15 cellular contexts compared by ENCODE assay signal in genomic region chr1:216532399-216532798, GRCh38.
DNase-seq lines count a peak whose midpoint lies in the region; ATAC-seq and TF ChIP-seq lines count a peak whose summit lies in the region.
"Had no signal": no experiment of that assay in that cellular context is flagged by ENCODE, and none has a peak within 500 bp of the region (broad histone marks: within the 10 kb centered on the region; RNA-seq: fewer than 3 reads in every experiment).

No MANE protein-coding gene starts in this region.

- DNase-seq in BE2C (no peak), NCI-H1417 (lab: John Stamatoyannopoulos, UW) (peak in 2 of 3 experiments; percentile 68 to 95), NCI-H2107 treated with DMSO at 0.1 percent for 48 hours (lab: John Stamatoyannopoulos, UW; ENCODE audit: unreplicated experiment) (peak; percentile 33), osteoblast (ENCODE audit: insufficient read length, low spot score, missing footprints) (no peak), breast epithelium (ENCODE audit: low spot score in 2 of 2) (no peak)
- DNase-seq in activated CD8-positive, alpha-beta T cell treated with anti-CD3 and anti-CD28 coated beads for 36 hours, result no peak
- DNase-seq: DMS 273 treated with DMSO at 0.1 percent for 48 hours, GDM1, PC-3, SW 1271 had no signal

- ATAC-seq in activated CD8-positive, alpha-beta T cell treated with anti-CD3 and anti-CD28 coated beads for 36 hours, result no peak
- ATAC-seq in SK-N-SH treated with all-trans-retinoic acid at 6 μM for 48 hours, result no peak
- ATAC-seq: GM12878 had no signal

- no peak overlapping the region for H2AFZ ChIP-seq in osteoblast (ENCODE audit: low read length)

- intact Hi-C loops in breast epithelium (cut with DNase I; ENCODE audit: low total_unique reads), result no loop called here
- intact Hi-C loops in activated CD8-positive, alpha-beta T cell treated with anti-CD3 and anti-CD28 coated beads for 36 hours (cut with micrococcal nuclease), result no loop called here

- no peaks in the 10 kb centered on the region for H3K27me3 ChIP-seq in BE2C
- no peaks in the 10 kb centered on the region for H3K27me3 ChIP-seq in osteoblast (ENCODE audit: insufficient read depth, low read length)
- no peaks in the 10 kb centered on the region for H3K27me3 ChIP-seq in breast epithelium

- no peaks in the 10 kb centered on the region for H3K36me3 Mint-ChIP-seq in activated CD8-positive, alpha-beta T cell treated with anti-CD3 and anti-CD28 coated beads for 36 hours (ENCODE audit: low read depth)

- H3K4me3 Mint-ChIP-seq in activated CD8-positive, alpha-beta T cell treated with anti-CD3 and anti-CD28 coated beads for 36 hours, result no peak overlapping the region

- H3K4me2 ChIP-seq in osteoblast (ENCODE audit: insufficient read depth, low read length), result peak overlapping the region; percentile 77

- peaks cover 39% of the 10 kb centered on the region for H3K4me1 ChIP-seq in BE2C
- no peaks in the 10 kb centered on the region for H3K4me1 ChIP-seq in osteoblast (ENCODE audit: insufficient read depth, low read length)
- no peaks in the 10 kb centered on the region for H3K4me1 ChIP-seq in breast epithelium
- H3K4me1 ChIP-seq: A549, SJSA1 had no signal

- H3K36me3 ChIP-seq in BE2C (peaks cover 7% of the 10 kb centered on the region), osteoblast (ENCODE audit: insufficient read depth, low read length) (no peaks in the 10 kb centered on the region), breast epithelium (no peaks in the 10 kb centered on the region)
- H3K36me3 ChIP-seq: SJSA1 had no signal

- POLR2A ChIA-PET in activated CD8-positive, alpha-beta T cell treated with anti-CD3 and anti-CD28 coated beads for 36 hours (lab: Charles Lee), result no interaction called here

- H3K27me3 Mint-ChIP-seq in activated CD8-positive, alpha-beta T cell treated with anti-CD3 and anti-CD28 coated beads for 36 hours, result no peaks in the 10 kb centered on the region

- no peaks in the 10 kb centered on the region for H3K4me1 Mint-ChIP-seq in activated CD8-positive, alpha-beta T cell treated with anti-CD3 and anti-CD28 coated beads for 36 hours (ENCODE audit: low read depth)

- H3K27ac ChIP-seq in osteoblast (ENCODE audit: low read depth, low read length) (no peak overlapping the region), breast epithelium (no peak overlapping the region)
- H3K27ac ChIP-seq: A549, RWPE1 had no signal

- H3K9me3 ChIP-seq in BE2C, result no peaks in the 10 kb centered on the region
- H3K9me3 ChIP-seq in osteoblast (ENCODE audit: low read depth, low read length), result no peaks in the 10 kb centered on the region
- H3K9me3 ChIP-seq in breast epithelium, result no peaks in the 10 kb centered on the region
- H3K9me3 ChIP-seq: A549, SJSA1 had no signal

- H3K79me2 ChIP-seq in osteoblast (ENCODE audit: insufficient read depth, low read length), result no peaks in the 10 kb centered on the region

- H3K4me3 ChIP-seq in BE2C (ENCODE audit: low read depth, low read length) (peak overlapping the region; percentile 47), osteoblast (ENCODE audit: insufficient read depth, low read length) (no peak overlapping the region), breast epithelium (no peak overlapping the region)
- H3K4me3 ChIP-seq: A549, GM12878 had no signal

- CTCF ChIA-PET in activated CD8-positive, alpha-beta T cell treated with anti-CD3 and anti-CD28 coated beads for 36 hours (lab: Charles Lee), result no interaction called here

- peaks cover 2% of the 10 kb centered on the region for H3K9me3 Mint-ChIP-seq in activated CD8-positive, alpha-beta T cell treated with anti-CD3 and anti-CD28 coated beads for 36 hours

- no peaks in the 10 kb centered on the region for H4K20me1 ChIP-seq in osteoblast (ENCODE audit: insufficient read depth, low read length)

- TF ChIP-seq CTCF in BE2C (IDR thresholded peaks at IDR 0.05; ENCODE audit: low read depth, low read length) (no peak), osteoblast (IDR thresholded peaks at IDR 0.05; ENCODE audit: extremely low read depth, low read depth, low read length) (no peak), breast epithelium (IDR thresholded peaks at IDR 0.05) (no peak)
- no peak for TF ChIP-seq CTCF in activated CD8-positive, alpha-beta T cell treated with anti-CD3 and anti-CD28 coated beads for 36 hours (IDR thresholded peaks at IDR 0.05)

- no peak for TF ChIP-seq POLR2A in breast epithelium (IDR thresholded peaks at IDR 0.05)

- H3K27ac Mint-ChIP-seq in activated CD8-positive, alpha-beta T cell treated with anti-CD3 and anti-CD28 coated beads for 36 hours, result no peak overlapping the region

TF ChIP-seq in SK-N-SH treated with all-trans-retinoic acid at 6 μM for 48 hours, 23 proteins besides CTCF, POLR2A, EP300 and RAD21:
- TF ChIP-seq PPARA (CRISPR knock-in tag; IDR thresholded peaks at IDR 0.05; ENCODE audit: borderline replicate concordance), result no peak
- TF ChIP-seq BACH2 (CRISPR knock-in tag; IDR thresholded peaks at IDR 0.05; ENCODE audit: borderline replicate concordance), result no peak
- TF ChIP-seq CREB5 (CRISPR knock-in tag; IDR thresholded peaks at IDR 0.05; ENCODE audit: low read depth), result no peak
- no peak for TF ChIP-seq ZFP30 (CRISPR knock-in tag; IDR thresholded peaks at IDR 0.05)
- no peak for TF ChIP-seq CSDC2 (CRISPR knock-in tag; IDR thresholded peaks at IDR 0.05)
- TF ChIP-seq, protein P1, sequence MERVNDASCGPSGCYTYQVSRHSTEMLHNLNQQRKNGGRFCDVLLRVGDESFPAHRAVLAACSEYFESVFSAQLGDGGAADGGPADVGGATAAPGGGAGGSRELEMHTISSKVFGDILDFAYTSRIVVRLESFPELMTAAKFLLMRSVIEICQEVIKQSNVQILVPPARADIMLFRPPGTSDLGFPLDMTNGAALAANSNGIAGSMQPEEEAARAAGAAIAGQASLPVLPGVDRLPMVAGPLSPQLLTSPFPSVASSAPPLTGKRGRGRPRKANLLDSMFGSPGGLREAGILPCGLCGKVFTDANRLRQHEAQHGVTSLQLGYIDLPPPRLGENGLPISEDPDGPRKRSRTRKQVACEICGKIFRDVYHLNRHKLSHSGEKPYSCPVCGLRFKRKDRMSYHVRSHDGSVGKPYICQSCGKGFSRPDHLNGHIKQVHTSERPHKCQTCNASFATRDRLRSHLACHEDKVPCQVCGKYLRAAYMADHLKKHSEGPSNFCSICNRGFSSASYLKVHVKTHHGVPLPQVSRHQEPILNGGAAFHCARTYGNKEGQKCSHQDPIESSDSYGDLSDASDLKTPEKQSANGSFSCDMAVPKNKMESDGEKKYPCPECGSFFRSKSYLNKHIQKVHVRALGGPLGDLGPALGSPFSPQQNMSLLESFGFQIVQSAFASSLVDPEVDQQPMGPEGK (CRISPR knock-in tag; IDR thresholded peaks at IDR 0.05; ENCODE audit: borderline replicate concordance), result no peak
- no peak for TF ChIP-seq ZC3H10 (CRISPR knock-in tag; IDR thresholded peaks at IDR 0.05)
- no peak for TF ChIP-seq ZNF8 (CRISPR knock-in tag; IDR thresholded peaks at IDR 0.05)
- TF ChIP-seq GLIS3 (CRISPR knock-in tag; IDR thresholded peaks at IDR 0.05), result no peak
- TF ChIP-seq ZNF70 (CRISPR knock-in tag; IDR thresholded peaks at IDR 0.05), result no peak
- no peak for TF ChIP-seq RARB (CRISPR knock-in tag; IDR thresholded peaks at IDR 0.05)
- no peak for TF ChIP-seq ESRRG (CRISPR knock-in tag; IDR thresholded peaks at IDR 0.05)
- TF ChIP-seq, protein P2, sequence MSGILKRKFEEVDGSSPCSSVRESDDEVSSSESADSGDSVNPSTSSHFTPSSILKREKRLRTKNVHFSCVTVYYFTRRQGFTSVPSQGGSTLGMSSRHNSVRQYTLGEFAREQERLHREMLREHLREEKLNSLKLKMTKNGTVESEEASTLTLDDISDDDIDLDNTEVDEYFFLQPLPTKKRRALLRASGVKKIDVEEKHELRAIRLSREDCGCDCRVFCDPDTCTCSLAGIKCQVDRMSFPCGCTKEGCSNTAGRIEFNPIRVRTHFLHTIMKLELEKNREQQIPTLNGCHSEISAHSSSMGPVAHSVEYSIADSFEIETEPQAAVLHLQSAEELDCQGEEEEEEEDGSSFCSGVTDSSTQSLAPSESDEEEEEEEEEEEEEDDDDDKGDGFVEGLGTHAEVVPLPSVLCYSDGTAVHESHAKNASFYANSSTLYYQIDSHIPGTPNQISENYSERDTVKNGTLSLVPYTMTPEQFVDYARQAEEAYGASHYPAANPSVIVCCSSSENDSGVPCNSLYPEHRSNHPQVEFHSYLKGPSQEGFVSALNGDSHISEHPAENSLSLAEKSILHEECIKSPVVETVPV (CRISPR knock-in tag; IDR thresholded peaks at IDR 0.05), result no peak
- TF ChIP-seq ARNTL (CRISPR knock-in tag; IDR thresholded peaks at IDR 0.05; ENCODE audit: borderline replicate concordance, low read depth), result no peak
- TF ChIP-seq ZFP3 (CRISPR knock-in tag; IDR thresholded peaks at IDR 0.05), result no peak
- no peak for TF ChIP-seq POU6F1 (CRISPR knock-in tag; IDR thresholded peaks at IDR 0.05; ENCODE audit: borderline replicate concordance, low read depth)
TF ChIP-seq in SK-N-SH treated with all-trans-retinoic acid at 6 μM for 48 hours: peak in this region for 0.

Comparison
In these comparisons a context has a peak if more than half of its experiments do, and no peak if none do; other contexts are left out.
1. DNase-seq: peak in NCI-H1417 (2 of 3) and NCI-H2107 treated with DMSO at 0.1 percent for 48 hours (single experiment); none in BE2C (single experiment), osteoblast (single experiment), breast epithelium (0 of 2) and activated CD8-positive, alpha-beta T cell treated with anti-CD3 and anti-CD28 coated beads for 36 hours (single experiment).